ENCODE assay signal across 8 cellular contexts in the genomic region with DNA sequence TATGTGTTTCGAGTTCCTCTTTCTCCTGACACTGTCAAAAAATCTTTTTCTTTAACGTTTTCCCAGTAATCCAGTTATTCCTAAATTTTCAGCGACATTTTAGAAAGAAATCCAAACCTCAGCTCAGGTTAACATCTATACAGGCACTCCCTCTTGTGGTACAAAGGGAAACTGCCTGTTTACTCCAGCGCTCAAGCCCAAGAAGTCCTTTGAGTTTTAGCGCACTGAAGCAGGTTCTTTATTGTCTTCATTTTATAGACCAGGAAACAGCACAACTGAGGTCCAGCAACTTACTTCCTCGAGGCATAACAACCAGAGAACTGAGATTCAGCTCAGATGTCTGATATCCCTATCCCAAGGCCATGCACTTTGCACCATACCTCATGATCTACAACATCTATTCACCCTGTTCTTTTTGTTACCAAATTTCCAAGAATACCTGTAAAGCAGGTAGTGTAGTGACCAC.
A peak's percentile ranks its signal among the peaks of the same experiment; 100 is the strongest.
DNase-seq lines count a peak whose midpoint lies in the region; ATAC-seq and TF ChIP-seq lines count a peak whose summit lies in the region.

No MANE protein-coding gene starts in this region.

- H3K36me3 Mint-ChIP-seq in activated CD4-positive, alpha-beta T cell treated with anti-CD3 and anti-CD28 coated beads, Interleukin-2, amount 10 ng/mL, durations not matched to agents 24 days and 14 days (ENCODE audit: low read depth) = peaks cover 10% of the 10 kb centered on the region

- H3K27ac Mint-ChIP-seq in activated CD4-positive, alpha-beta T cell treated with anti-CD3 and anti-CD28 coated beads, Interleukin-2, amount 10 ng/mL, durations not matched to agents 24 days and 14 days = peak overlapping the region; percentile 11

- ATAC-seq in HG03097 (IDR thresholded peaks at IDR 0.05; ENCODE audit: low FRiP score, unreplicated experiment) (peak; percentile 54), GM18511 (IDR thresholded peaks at IDR 0.05; ENCODE audit: unreplicated experiment) (no peak)

- H3K9me3 ChIP-seq in tibial nerve = peaks cover 0 to 2% (median 0%) of the 10 kb centered on the region in 4 donors

- DNase-seq in EH (ENCODE audit: low read depth) (peak; percentile 77), NCI-H345 treated with DMSO at 0.1 percent for 48 hours (lab: John Stamatoyannopoulos, UW; ENCODE audit: unreplicated experiment) (peak; percentile 34), epithelial cell of proximal tubule (ENCODE audit: low read depth) (no peak), middle frontal gyrus (ENCODE audit: extremely low spot score, low spot score) (peak; percentile 75), tibial nerve (ENCODE audit: low spot score in 2 of 2) (peak; percentile 35 to 92)
- peak; percentile 87 for DNase-seq in activated CD4-positive, alpha-beta T cell treated with anti-CD3 and anti-CD28 coated beads, Interleukin-2, amount 10 ng/mL, durations not matched to agents 24 days and 14 days

- peak overlapping the region; percentile 38 for H3K4me3 Mint-ChIP-seq in activated CD4-positive, alpha-beta T cell treated with anti-CD3 and anti-CD28 coated beads, Interleukin-2, amount 10 ng/mL, durations not matched to agents 24 days and 14 days

- peaks cover 0 to 11% (median 0%) of the 10 kb centered on the region in 3 donors for H3K36me3 ChIP-seq in tibial nerve

- intact Hi-C loops in activated CD4-positive, alpha-beta T cell treated with anti-CD3 and anti-CD28 coated beads, Interleukin-2, amount 10 ng/mL, durations not matched to agents 24 days and 14 days (cut with micrococcal nuclease) = loop anchor here (1.0 to 5.0 kb wide), 3 partner anchors 33 to 143 kb away; no protein-coding TSS in a partner anchor

- H3K9me3 Mint-ChIP-seq in activated CD4-positive, alpha-beta T cell treated with anti-CD3 and anti-CD28 coated beads, Interleukin-2, amount 10 ng/mL, durations not matched to agents 24 days and 14 days = peaks cover 3% of the 10 kb centered on the region

- no peaks in the 10 kb centered on the region for H3K27me3 ChIP-seq in tibial nerve

- TF ChIP-seq CTCF in epithelial cell of proximal tubule (conservative IDR thresholded peaks at IDR 0.05; ENCODE audit: low read depth, low read length) = peak; percentile 97
- peak; percentile 81 to 92 (median 90) for TF ChIP-seq CTCF in tibial nerve (IDR thresholded peaks at IDR 0.05)

- TF ChIP-seq POLR2A in tibial nerve (IDR thresholded peaks at IDR 0.05) = no peak

- no peak overlapping the region for H3K4me3 ChIP-seq in epithelial cell of proximal tubule (ENCODE audit: low read depth, low read length)
- H3K4me3 ChIP-seq in tibial nerve = no peak overlapping the region

- peaks cover 8 to 69% (median 20%) of the 10 kb centered on the region in 4 donors for H3K4me1 ChIP-seq in tibial nerve

- TF ChIP-seq EP300 in tibial nerve (IDR thresholded peaks at IDR 0.05) = peak in 1 of 2 donors; percentile 52

- no peaks in the 10 kb centered on the region for H3K27me3 Mint-ChIP-seq in activated CD4-positive, alpha-beta T cell treated with anti-CD3 and anti-CD28 coated beads, Interleukin-2, amount 10 ng/mL, durations not matched to agents 24 days and 14 days

- peak overlapping the region; percentile 61 to 92 (median 80) for H3K27ac ChIP-seq in tibial nerve

- peaks cover 25% of the 10 kb centered on the region for H3K4me1 Mint-ChIP-seq in activated CD4-positive, alpha-beta T cell treated with anti-CD3 and anti-CD28 coated beads, Interleukin-2, amount 10 ng/mL, durations not matched to agents 24 days and 14 days

- WGBS in tibial nerve, 2 donors = 2 to 3% methylated on average over 6 of the region's 6 CpGs
